In genomic region chr16:30369091-30369937, GRCh38 we compare ENCODE assay signal across 6 cellular contexts. TPM values are rescaled to one million over a fixed set of nuclear protein-coding genes. Genes with fewer than 3 reads are reported as not detected.
DNase-seq lines count a peak whose midpoint lies in the region; ATAC-seq and TF ChIP-seq lines count a peak whose summit lies in the region.

No MANE protein-coding gene starts in this region.

- H2AFZ ChIP-seq in fibroblast of lung (ENCODE audit: low read length), result no peak overlapping the region

- DNase-seq in activated T-cell treated with anti-CD3 and anti-CD28 coated beads, Interleukin-2, amount 50 U/mL, for 1 hour, result peak; percentile 38
- no peak for DNase-seq in activated T-cell treated with anti-CD3 and anti-CD28 coated beads for 4 hours
- DNase-seq in fibroblast of lung (ENCODE audit: low read depth in 2 of 2), result no peak
- DNase-seq in NCI-H146 treated with DMSO at 0.1 percent for 48 hours (lab: John Stamatoyannopoulos, UW; ENCODE audit: unreplicated experiment), result no peak

- no peak for TF ChIP-seq CTCF in fibroblast of lung (conservative IDR thresholded peaks at IDR 0.05 in 1 of 2, IDR thresholded peaks at IDR 0.05 in 1 of 2; ENCODE audit: low read depth in 1 of 2, low read length in 2 of 2)

- H3K79me2 ChIP-seq in fibroblast of lung (ENCODE audit: control insufficient read depth, insufficient read depth, low read length), result peaks cover 56% of the 10 kb centered on the region

- no peaks in the 10 kb centered on the region for H3K36me3 ChIP-seq in fibroblast of lung (ENCODE audit: control insufficient read depth, insufficient read depth, low read length)

- peak overlapping the region; percentile 48 for H3K27ac ChIP-seq in fibroblast of lung (ENCODE audit: insufficient read depth, low read length)

- peak overlapping the region; percentile 96 for H3K4me3 Mint-ChIP-seq in stimulated activated naive CD8-positive, alpha-beta T cell treated with anti-CD3 and anti-CD28 coated beads, Interleukin-15, Interleukin-2, amounts not matched to agents 100 ng/mL and 50 ng/mL, for 24 hours

- peak overlapping the region; percentile 68 for H3K9ac ChIP-seq in fibroblast of lung (ENCODE audit: insufficient read depth, low read length)

- H3K27me3 Mint-ChIP-seq in stimulated activated naive CD8-positive, alpha-beta T cell treated with anti-CD3 and anti-CD28 coated beads, Interleukin-15, Interleukin-2, amounts not matched to agents 100 ng/mL and 50 ng/mL, for 24 hours, result no peaks in the 10 kb centered on the region

- H3K9me3 ChIP-seq in fibroblast of lung (ENCODE audit: control insufficient read depth, insufficient read depth, low read depth, low read length), result no peaks in the 10 kb centered on the region

- H3K4me1 Mint-ChIP-seq in stimulated activated naive CD8-positive, alpha-beta T cell treated with anti-CD3 and anti-CD28 coated beads, Interleukin-15, Interleukin-2, amounts not matched to agents 100 ng/mL and 50 ng/mL, for 24 hours (ENCODE audit: low read depth), result peaks cover 49% of the 10 kb centered on the region

- no peaks in the 10 kb centered on the region for H3K27me3 ChIP-seq in fibroblast of lung (ENCODE audit: control insufficient read depth, insufficient read depth, low read length)

- no peaks in the 10 kb centered on the region for H4K20me1 ChIP-seq in fibroblast of lung (ENCODE audit: control insufficient read depth, extremely low read depth, insufficient read depth, low read length)

- H3K4me3 ChIP-seq in fibroblast of lung (replicated peaks in 1 of 4; ENCODE audit: control extremely low read depth in 1 of 4, insufficient read depth in 1 of 4, low read depth in 3 of 4, low read length in 4 of 4), result peak overlapping the region; percentile 84 to 92 (median 88)

- peak overlapping the region; percentile 94 for H3K4me2 ChIP-seq in fibroblast of lung (ENCODE audit: extremely low read depth, insufficient read depth, low read length)

- H3K36me3 Mint-ChIP-seq in stimulated activated naive CD8-positive, alpha-beta T cell treated with anti-CD3 and anti-CD28 coated beads, Interleukin-15, Interleukin-2, amounts not matched to agents 100 ng/mL and 50 ng/mL, for 24 hours (ENCODE audit: low read depth), result peaks cover 25% of the 10 kb centered on the region

- H3K4me1 ChIP-seq in fibroblast of lung (ENCODE audit: control insufficient read depth, extremely low read depth, insufficient read depth, low read length), result peaks cover 4% of the 10 kb centered on the region

- ATAC-seq in GM21737 (IDR thresholded peaks at IDR 0.05; ENCODE audit: unreplicated experiment), result no peak

- H3K27ac Mint-ChIP-seq in stimulated activated naive CD8-positive, alpha-beta T cell treated with anti-CD3 and anti-CD28 coated beads, Interleukin-15, Interleukin-2, amounts not matched to agents 100 ng/mL and 50 ng/mL, for 24 hours, result peak overlapping the region; percentile 90

- H3K9me3 Mint-ChIP-seq in stimulated activated naive CD8-positive, alpha-beta T cell treated with anti-CD3 and anti-CD28 coated beads, Interleukin-15, Interleukin-2, amounts not matched to agents 100 ng/mL and 50 ng/mL, for 24 hours, result no peaks in the 10 kb centered on the region

RNA-seq across cellular contexts. Expression of gene TBC1D10B, which starts 1.0 kb away (rescaled TPM):
- 22.1 and 29.6 TPM in 2 replicates for total RNA-seq in fibroblast of lung
- polyA plus RNA-seq in fibroblast of lung, result 14.8 and 22.1 TPM in 2 replicates
- polyA plus RNA-seq in fibroblast of lung (2012), result 27.7 and 39.0 TPM in 2 replicates
- 65.2 and 104 TPM in 2 replicates for polyA minus RNA-seq in fibroblast of lung (ENCODE audit: low replicate concordance)

RNA-seq across cellular contexts. Expression of gene MYL11, which starts 5.3 kb away (rescaled TPM):
- total RNA-seq in fibroblast of lung, result not detected in 2 replicates
- polyA plus RNA-seq in fibroblast of lung, result 0.11 and 0.45 TPM in 2 replicates
- polyA plus RNA-seq in fibroblast of lung (2012), result 0.78 and 0.87 TPM in 2 replicates
- 2.8 TPM in 1 of 2 replicates, not detected in the other for polyA minus RNA-seq in fibroblast of lung (ENCODE audit: low replicate concordance)

RNA-seq across cellular contexts. Expression of gene SEPTIN1, which starts 13.0 kb away (rescaled TPM):
- 0.17 and 0.26 TPM in 2 replicates for total RNA-seq in fibroblast of lung
- 0.17 TPM in 1 of 2 replicates, not detected in the other for polyA plus RNA-seq in fibroblast of lung
- 0.78 and 2.0 TPM in 2 replicates for polyA plus RNA-seq in fibroblast of lung (2012)
- polyA minus RNA-seq in fibroblast of lung (ENCODE audit: low replicate concordance), result 0.24 TPM in 1 of 2 replicates, not detected in the other

RNA-seq across cellular contexts. Expression of gene CD2BP2, which starts 14.2 kb away (rescaled TPM):
- 35.2 and 36.0 TPM in 2 replicates for total RNA-seq in fibroblast of lung
- 45.5 and 47.3 TPM in 2 replicates for polyA plus RNA-seq in fibroblast of lung
- 65.0 and 78.7 TPM in 2 replicates for polyA plus RNA-seq in fibroblast of lung (2012)
- 19.9 and 31.5 TPM in 2 replicates for polyA minus RNA-seq in fibroblast of lung (ENCODE audit: low replicate concordance)

RNA-seq across cellular contexts. Expression of gene ZNF48, which starts 25.9 kb away (rescaled TPM):
- 7.3 and 7.7 TPM in 2 replicates for total RNA-seq in fibroblast of lung
- 3.2 and 4.0 TPM in 2 replicates for polyA plus RNA-seq in fibroblast of lung
- 3.6 and 4.4 TPM in 2 replicates for polyA plus RNA-seq in fibroblast of lung (2012)
- 3.7 and 5.3 TPM in 2 replicates for polyA minus RNA-seq in fibroblast of lung (ENCODE audit: low replicate concordance)
